2 cellular contexts compared by ENCODE assay signal in the genomic region with DNA sequence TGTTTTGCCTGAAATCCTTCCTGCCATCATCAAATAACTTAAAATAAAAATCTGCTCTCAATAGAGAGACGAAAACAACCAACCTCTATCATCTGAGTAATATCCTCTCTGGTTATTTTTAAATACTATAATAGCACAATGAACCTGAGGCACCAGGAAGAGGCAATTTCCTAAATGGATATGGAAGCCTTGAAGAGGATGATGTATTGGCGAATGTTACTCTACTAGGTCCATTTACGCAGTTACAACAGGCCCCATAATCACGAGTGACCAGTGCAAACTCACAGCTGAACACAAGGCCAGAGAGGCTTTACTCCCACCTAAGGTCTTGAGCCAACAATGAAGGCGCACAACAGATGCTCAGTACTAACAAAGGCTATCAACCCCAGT.
TF ChIP-seq lines count a peak whose summit lies in the region.

No MANE protein-coding gene starts in this region.

TF ChIP-seq in IMR-90, 13 proteins besides CTCF, POLR2A, EP300 and RAD21:
- TF ChIP-seq MAZ (IDR thresholded peaks at IDR 0.05; ENCODE audit: borderline replicate concordance, low read depth, low read length) = no peak
- no peak for TF ChIP-seq CEBPB (IDR thresholded peaks at IDR 0.05; ENCODE audit: low read depth, low read length)
- TF ChIP-seq MAFK (IDR thresholded peaks at IDR 0.05; ENCODE audit: low read depth, low read length) = no peak
- no peak for TF ChIP-seq RFX5 (IDR thresholded peaks at IDR 0.05; ENCODE audit: low read depth, low read length)
- no peak for TF ChIP-seq BHLHE40 (IDR thresholded peaks at IDR 0.05; ENCODE audit: low read depth, low read length)
- TF ChIP-seq CHD1 (IDR thresholded peaks at IDR 0.05; ENCODE audit: low read depth, low read length) = no peak
- TF ChIP-seq MXI1 (IDR thresholded peaks at IDR 0.05; ENCODE audit: borderline replicate concordance, low read depth, low read length) = no peak
- no peak for TF ChIP-seq ELK1 (IDR thresholded peaks at IDR 0.05; ENCODE audit: borderline replicate concordance, low read depth, low read length)
- TF ChIP-seq RCOR1 (IDR thresholded peaks at IDR 0.05; ENCODE audit: insufficient replicate concordance, low read length) = no peak
- TF ChIP-seq SMC3 (IDR thresholded peaks at IDR 0.05; ENCODE audit: low read depth, low read length) = no peak
- TF ChIP-seq NFE2L2 (IDR thresholded peaks at IDR 0.05; ENCODE audit: low read depth, low read length) = no peak
TF ChIP-seq in IMR-90: peak in this region for 0.

TF ChIP-seq in endothelial cell of umbilical vein, 7 proteins besides CTCF, POLR2A, EP300 and RAD21:
- TF ChIP-seq MAX (IDR thresholded peaks at IDR 0.05; ENCODE audit: insufficient read depth, insufficient read length) (no peak), GATA2 (IDR thresholded peaks at IDR 0.05; ENCODE audit: insufficient read depth, insufficient read length, low read depth, low read length) (no peak), POLR2AphosphoS5 (IDR thresholded peaks at IDR 0.05; ENCODE audit: insufficient read depth, low read depth, low read length) (no peak), EZH2 (IDR thresholded peaks at IDR 0.05; ENCODE audit: borderline replicate concordance, low read depth, low read length, severe bottlenecking) (no peak), MYC (IDR thresholded peaks at IDR 0.05; ENCODE audit: low read depth, low read length) (no peak), JUN (IDR thresholded peaks at IDR 0.05; ENCODE audit: borderline replicate concordance, insufficient read depth, insufficient read length, low read depth) (peak; percentile 29), FOS (IDR thresholded peaks at IDR 0.05; ENCODE audit: borderline replicate concordance, insufficient read depth, low read length) (peak; percentile 30)
